Comparison of ENCODE assay signal across 12 cellular contexts in genomic region chr2:12694990-12695774, GRCh38. TPM values are rescaled to one million over a fixed set of nuclear protein-coding genes. Genes with fewer than 3 reads are reported as not detected.
A peak's percentile ranks its signal among the peaks of the same experiment; 100 is the strongest.
DNase-seq lines count a peak whose midpoint lies in the region; ATAC-seq and TF ChIP-seq lines count a peak whose summit lies in the region.
"Had no signal": no experiment of that assay in that cellular context is flagged by ENCODE, and none has a peak within 500 bp of the region (broad histone marks: within the 10 kb centered on the region; RNA-seq: fewer than 3 reads in every experiment).

No MANE protein-coding gene starts in this region.

- H3K4me3 ChIP-seq in testis (no peak overlapping the region), PC-3 (ENCODE audit: low read length) (no peak overlapping the region)
- H3K4me3 ChIP-seq in effector memory CD4-positive, alpha-beta T cell (ENCODE audit: insufficient read depth, low read depth, low read length, poor library complexity, severe bottlenecking) = no peak overlapping the region

- intact Hi-C loops in testis (cut with DNase I; ENCODE audit: low total_unique reads) (no loop called here), PC-3 (cut with micrococcal nuclease) (no loop called here)

- H3K27me3 ChIP-seq in testis (no peaks in the 10 kb centered on the region), PC-3 (ENCODE audit: low read length) (no peaks in the 10 kb centered on the region)
- H3K27me3 ChIP-seq in effector memory CD4-positive, alpha-beta T cell (replicated peaks; ENCODE audit: control insufficient read depth, insufficient read depth, low read length, poor library complexity, severe bottlenecking) = no peaks in the 10 kb centered on the region

- WGBS in testis, 2 donors = 83 to 92% methylated on average over 1 of the region's 1 CpG

- TF ChIP-seq POLR2A in testis (IDR thresholded peaks at IDR 0.05) = no peak

- CTCF ChIA-PET in PC-3 (lab: Charles Lee) = no interaction called here

- H3K9me3 ChIP-seq in testis (no peaks in the 10 kb centered on the region), PC-3 (ENCODE audit: low read length) (0 out of 2 replicates have a peak, but pooled peaks cover 11% of the 10 kb centered on the region)
- peaks cover 2% of the 10 kb centered on the region for H3K9me3 ChIP-seq in effector memory CD4-positive, alpha-beta T cell (ENCODE audit: control insufficient read depth, low read length)

- H3K9ac ChIP-seq in PC-3 (ENCODE audit: low read length) = no peak overlapping the region

- peak; percentile 76 for DNase-seq in CD1c-positive myeloid dendritic cell (ENCODE audit: extremely low spot score)
- DNase-seq in SKM-1 treated with dmso at 0.1 percent for 144 hours (lab: John Stamatoyannopoulos, UW; ENCODE audit: unreplicated experiment) = peak; percentile 65
- no peak for DNase-seq in activated CD4-positive, alpha-beta T cell treated with anti-CD3 and anti-CD28 coated beads, Interleukin-2, amount 50 U/mL, for 4 hours
- no peak for DNase-seq in testis
- DNase-seq in PC-3 = no peak
- no peak for DNase-seq in effector memory CD4-positive, alpha-beta T cell
- DNase-seq: activated CD4-positive, CD25-positive, alpha-beta regulatory T cell; central memory CD4-positive, alpha-beta T cell; stimulated activated CD4-positive, alpha-beta T cell treated with anti-CD3 and anti-CD28 coated beads, Interleukin-1b, Interleukin-23, amount 100 ng/mL, for 48 hours had no signal

- BruUV-seq in PC-3 (replicated peaks; lab: Mats Ljungman, UMichigan) = no TSS peak

- no peaks in the 10 kb centered on the region for H3K9me2 ChIP-seq in PC-3 (replicated peaks; ENCODE audit: low read length)

- H3K36me3 ChIP-seq in testis (ENCODE audit: low read depth, missing control alignments) (no peaks in the 10 kb centered on the region), PC-3 (ENCODE audit: low read depth, low read length) (no peaks in the 10 kb centered on the region)
- no peaks in the 10 kb centered on the region for H3K36me3 ChIP-seq in effector memory CD4-positive, alpha-beta T cell (ENCODE audit: control insufficient read depth, insufficient read depth, low read length)

- H3K4me1 ChIP-seq in testis (no peaks in the 10 kb centered on the region), PC-3 (ENCODE audit: insufficient read depth, low read length) (peaks cover 15% of the 10 kb centered on the region)
- no peaks in the 10 kb centered on the region for H3K4me1 ChIP-seq in effector memory CD4-positive, alpha-beta T cell (ENCODE audit: control insufficient read depth, insufficient read depth, low read length, poor library complexity, severe bottlenecking)

- no peaks in the 10 kb centered on the region for H3K79me2 ChIP-seq in PC-3 (ENCODE audit: low read length)

- POLR2A ChIA-PET in PC-3 (lab: Charles Lee; ENCODE audit: unreplicated experiment) = no interaction called here

- H3K4me2 ChIP-seq in PC-3 (ENCODE audit: low read length) = no peak overlapping the region

- no peaks in the 10 kb centered on the region for H3F3A ChIP-seq in PC-3 (ENCODE audit: low read length, unreplicated experiment)

- ATAC-seq in GM21367 (IDR thresholded peaks at IDR 0.05; ENCODE audit: unreplicated experiment) (peak; percentile 70), HG03196 (IDR thresholded peaks at IDR 0.05; ENCODE audit: unreplicated experiment) (peak; percentile 53), PC-3 (no peak)
- ATAC-seq: HCT116 had no signal

- no peaks in the 10 kb centered on the region for H4K20me1 ChIP-seq in PC-3 (ENCODE audit: low read length)

- no peak overlapping the region for H2AFZ ChIP-seq in PC-3 (ENCODE audit: low read length)

- TF ChIP-seq CTCF in testis (IDR thresholded peaks at IDR 0.05) (no peak), PC-3 (conservative IDR thresholded peaks at IDR 0.05; ENCODE audit: low read depth, low read length) (no peak)

- H3K27ac ChIP-seq in testis = no peak overlapping the region
- no peak overlapping the region for H3K27ac ChIP-seq in PC-3 (ENCODE audit: low read length)
- no peak overlapping the region for H3K27ac ChIP-seq in effector memory CD4-positive, alpha-beta T cell (ENCODE audit: insufficient read depth, low read length, poor library complexity, severe bottlenecking)

RNA-seq across cellular contexts. Expression of gene TRIB2, which starts 21.6 kb away (rescaled TPM):
- total RNA-seq in testis = 100 to 1,000 TPM; 189 to 190 TPM
- polyA plus RNA-seq in testis (ENCODE audit: insufficient read depth, low read depth, low replicate concordance) = 54.9 TPM
- total RNA-seq in PC-3 (2014; rRNA removed) = 35.2 and 51.8 TPM in 2 replicates

Comparison
In these comparisons a context has a peak if more than half of its experiments do, and no peak if none do; other contexts are left out.
1. DNase-seq: peak in CD1c-positive myeloid dendritic cell (single experiment) and SKM-1 treated with dmso at 0.1 percent for 144 hours (single experiment); none in activated CD4-positive, alpha-beta T cell treated with anti-CD3 and anti-CD28 coated beads, Interleukin-2, amount 50 U/mL, for 4 hours (0 of 2), testis (single experiment), PC-3 (single experiment) and effector memory CD4-positive, alpha-beta T cell (0 of 3).